13 cellular contexts compared by ENCODE assay signal in genomic region chr1:248793592-248793991, GRCh38. TPM values are rescaled to one million over a fixed set of nuclear protein-coding genes. Genes with fewer than 3 reads are reported as not detected.
A peak's percentile ranks its signal among the peaks of the same experiment; 100 is the strongest.
DNase-seq lines count a peak whose midpoint lies in the region; ATAC-seq, FAIRE-seq and TF ChIP-seq lines count a peak whose summit lies in the region.
"Had no signal": no experiment of that assay in that cellular context is flagged by ENCODE, and none has a peak within 500 bp of the region (broad histone marks: within the 10 kb centered on the region; RNA-seq: fewer than 3 reads in every experiment).

No MANE protein-coding gene starts in this region.

- DNase-seq in GM12891 (ENCODE audit: insufficient read length, low spot score), result no peak
- no peak for DNase-seq in activated T-helper 1 cell treated with anti-CD3 and anti-CD28 coated beads, Interleukin-12 subunit alpha, Interleukin-12 subunit beta, Interleukin-2, Interleukin-4 antibody, amounts not matched to agents 30 ng/mL and 10 ng/mL and 1 ng/mL, durations not matched to agents 14 hours and 24 hours and 36 hours (ENCODE audit: low spot score)
- DNase-seq in cortex of kidney (lab: John Stamatoyannopoulos, UW), result no peak
- DNase-seq in NCI-H774 (lab: John Stamatoyannopoulos, UW), result no peak
- no peak for DNase-seq in right cardiac atrium
- DNase-seq: CD8-positive, alpha-beta T cell; Kasumi-1; PC-3; stimulated activated CD8-positive, alpha-beta memory T cell treated with anti-CD3 and anti-CD28 coated beads, Interleukin-4, amount 100 ng/mL, for 48 hours had no signal

- no peak for TF ChIP-seq POLR2A in GM12891 (IDR thresholded peaks at IDR 0.05; ENCODE audit: low read depth, low read length)

- peaks cover 8% of the 10 kb centered on the region for H3K4me1 Mint-ChIP-seq in activated T-helper 1 cell treated with anti-CD3 and anti-CD28 coated beads, Interleukin-12 subunit alpha, Interleukin-12 subunit beta, Interleukin-2, Interleukin-4 antibody, amounts not matched to agents 30 ng/mL and 10 ng/mL and 1 ng/mL, durations not matched to agents 14 hours and 24 hours and 36 hours (ENCODE audit: low read depth)

- H3K9me3 Mint-ChIP-seq in activated T-helper 1 cell treated with anti-CD3 and anti-CD28 coated beads, Interleukin-12 subunit alpha, Interleukin-12 subunit beta, Interleukin-2, Interleukin-4 antibody, amounts not matched to agents 30 ng/mL and 10 ng/mL and 1 ng/mL, durations not matched to agents 14 hours and 24 hours and 36 hours, result peaks cover 3% of the 10 kb centered on the region

- H3K4me1 ChIP-seq in right cardiac atrium (ENCODE audit: control insufficient read depth, insufficient read depth, low read length), result no peaks in the 10 kb centered on the region

- H3K4me3 ChIP-seq in right cardiac atrium (ENCODE audit: low read length), result no peak overlapping the region

- no peaks in the 10 kb centered on the region for H3K36me3 Mint-ChIP-seq in activated T-helper 1 cell treated with anti-CD3 and anti-CD28 coated beads, Interleukin-12 subunit alpha, Interleukin-12 subunit beta, Interleukin-2, Interleukin-4 antibody, amounts not matched to agents 30 ng/mL and 10 ng/mL and 1 ng/mL, durations not matched to agents 14 hours and 24 hours and 36 hours (ENCODE audit: low read depth)
- H3K36me3 Mint-ChIP-seq: CD8-positive, alpha-beta T cell had no signal

- H3K4me3 Mint-ChIP-seq in activated T-helper 1 cell treated with anti-CD3 and anti-CD28 coated beads, Interleukin-12 subunit alpha, Interleukin-12 subunit beta, Interleukin-2, Interleukin-4 antibody, amounts not matched to agents 30 ng/mL and 10 ng/mL and 1 ng/mL, durations not matched to agents 14 hours and 24 hours and 36 hours, result no peak overlapping the region
- H3K4me3 Mint-ChIP-seq: CD8-positive, alpha-beta T cell had no signal

- FAIRE-seq in GM12891 (lab: Jason Lieb, UNC), result peak; percentile 70
- FAIRE-seq: islet of Langerhans had no signal

- no peaks in the 10 kb centered on the region for H3K9me3 ChIP-seq in right cardiac atrium (ENCODE audit: control insufficient read depth, low read length)

- H3K27me3 Mint-ChIP-seq in activated T-helper 1 cell treated with anti-CD3 and anti-CD28 coated beads, Interleukin-12 subunit alpha, Interleukin-12 subunit beta, Interleukin-2, Interleukin-4 antibody, amounts not matched to agents 30 ng/mL and 10 ng/mL and 1 ng/mL, durations not matched to agents 14 hours and 24 hours and 36 hours (ENCODE audit: insufficient read depth), result peaks cover 17% of the 10 kb centered on the region

- H3K27ac ChIP-seq in right cardiac atrium (ENCODE audit: low read length), result no peak overlapping the region

- ATAC-seq in GM19324 (IDR thresholded peaks at IDR 0.05; ENCODE audit: low FRiP score, unreplicated experiment) (peak; percentile 67), HG02840 (IDR thresholded peaks at IDR 0.05; ENCODE audit: low FRiP score, unreplicated experiment) (peak; percentile 90), HG03571 (IDR thresholded peaks at IDR 0.05; ENCODE audit: unreplicated experiment) (peak; percentile 91), right cardiac atrium (no peak)
- ATAC-seq: CD8-positive, alpha-beta T cell; PC-3 had no signal

- no peaks in the 10 kb centered on the region for H3K27me3 ChIP-seq in right cardiac atrium (ENCODE audit: control insufficient read depth, insufficient read depth)

- intact Hi-C loops in activated T-helper 1 cell treated with anti-CD3 and anti-CD28 coated beads, Interleukin-12 subunit alpha, Interleukin-12 subunit beta, Interleukin-2, Interleukin-4 antibody, amounts not matched to agents 30 ng/mL and 10 ng/mL and 1 ng/mL, durations not matched to agents 14 hours and 24 hours and 36 hours (cut with micrococcal nuclease), result no loop called here
- intact Hi-C loops in right cardiac atrium (cut with DNase I), result no loop called here

- H3K27ac Mint-ChIP-seq in activated T-helper 1 cell treated with anti-CD3 and anti-CD28 coated beads, Interleukin-12 subunit alpha, Interleukin-12 subunit beta, Interleukin-2, Interleukin-4 antibody, amounts not matched to agents 30 ng/mL and 10 ng/mL and 1 ng/mL, durations not matched to agents 14 hours and 24 hours and 36 hours, result no peak overlapping the region
- H3K27ac Mint-ChIP-seq: CD8-positive, alpha-beta T cell had no signal

TF ChIP-seq in GM12891, 5 proteins besides CTCF, POLR2A, EP300 and RAD21:
- TF ChIP-seq TAF1 (IDR thresholded peaks at IDR 0.05; ENCODE audit: low read depth, low read length) (no peak), POU2F2 (IDR thresholded peaks at IDR 0.05; ENCODE audit: low read depth, low read length) (no peak), POLR2AphosphoS5 (IDR thresholded peaks at IDR 0.05; ENCODE audit: low read depth, low read length) (no peak), SPI1 (IDR thresholded peaks at IDR 0.05; ENCODE audit: low read depth, low read length) (no peak), PAX5 (IDR thresholded peaks at IDR 0.05; ENCODE audit: insufficient read depth, low read length, severe bottlenecking) (no peak)

RNA-seq across cellular contexts. Expression of gene SH3BP5L, which starts 32.1 kb away (rescaled TPM):
- polyA plus RNA-seq in GM12891 (2012; ENCODE audit: low read depth, missing spikeins), result 6.1 TPM
- total RNA-seq in activated T-helper 1 cell treated with anti-CD3 and anti-CD28 coated beads, Interleukin-12 subunit alpha, Interleukin-12 subunit beta, Interleukin-2, Interleukin-4 antibody, amounts not matched to agents 30 ng/mL and 10 ng/mL and 1 ng/mL, durations not matched to agents 14 hours and 24 hours and 36 hours, result 29.0 and 30.9 TPM in 2 replicates
- 10 to 100 TPM; 15.3 to 20.8 (median 18.0) TPM for total RNA-seq in right cardiac atrium
- 18.0 TPM for polyA plus RNA-seq in right cardiac atrium

RNA-seq across cellular contexts. Expression of gene LYPD8, which starts 38.0 kb away (rescaled TPM):
- polyA plus RNA-seq in GM12891 (2012; ENCODE audit: low read depth, missing spikeins), result not detected
- not detected in 2 replicates for total RNA-seq in activated T-helper 1 cell treated with anti-CD3 and anti-CD28 coated beads, Interleukin-12 subunit alpha, Interleukin-12 subunit beta, Interleukin-2, Interleukin-4 antibody, amounts not matched to agents 30 ng/mL and 10 ng/mL and 1 ng/mL, durations not matched to agents 14 hours and 24 hours and 36 hours
- not detected for total RNA-seq in right cardiac atrium
- polyA plus RNA-seq in right cardiac atrium, result not detected
- total RNA-seq: CD8-positive, alpha-beta T cell; PC-3 had no signal

RNA-seq across cellular contexts. Expression of gene ZNF672, which starts 44.4 kb away (rescaled TPM):
- 24.7 TPM for polyA plus RNA-seq in GM12891 (2012; ENCODE audit: low read depth, missing spikeins)
- total RNA-seq in activated T-helper 1 cell treated with anti-CD3 and anti-CD28 coated beads, Interleukin-12 subunit alpha, Interleukin-12 subunit beta, Interleukin-2, Interleukin-4 antibody, amounts not matched to agents 30 ng/mL and 10 ng/mL and 1 ng/mL, durations not matched to agents 14 hours and 24 hours and 36 hours, result 42.3 and 45.2 TPM in 2 replicates
- 10 to 100 TPM; 34.6 to 52.7 (median 40.5) TPM for total RNA-seq in right cardiac atrium
- 29.3 TPM for polyA plus RNA-seq in right cardiac atrium

Comparison
In these comparisons a context has a peak if more than half of its experiments do, and no peak if none do; other contexts are left out.
1. ATAC-seq: peak in GM19324 (single experiment), HG02840 (single experiment) and HG03571 (single experiment); none in right cardiac atrium (0 of 2).